ENCODE assay signal across 19 cellular contexts in the genomic region with DNA sequence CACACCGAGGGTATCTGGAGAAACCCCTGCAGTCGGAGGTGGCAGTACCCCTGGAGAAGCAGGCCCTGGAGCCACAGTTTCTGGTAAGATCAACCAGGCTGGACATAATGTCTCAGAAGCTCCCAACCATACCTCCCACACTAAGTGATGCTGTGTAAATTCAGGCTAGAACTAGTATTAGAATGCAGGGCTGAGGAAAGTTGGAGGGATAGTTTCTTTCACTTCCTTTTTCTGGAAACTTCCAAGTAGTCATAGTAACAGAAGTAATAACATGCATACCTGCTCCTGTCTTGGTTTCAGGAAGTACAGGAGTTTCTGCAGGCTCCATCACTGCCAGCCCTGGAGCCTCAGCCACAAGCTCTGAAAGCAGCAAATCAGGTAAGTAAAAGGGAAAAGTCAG.
"Had no signal": no experiment of that assay in that cellular context is flagged by ENCODE, and none has a peak within 500 bp of the region (broad histone marks: within the 10 kb centered on the region; RNA-seq: fewer than 3 reads in every experiment).

No MANE protein-coding gene starts in this region.

- ATAC-seq: activated CD8-positive, alpha-beta T cell treated with anti-CD3 and anti-CD28 coated beads, Interleukin-2, amount 10 ng/mL, durations not matched to agents 7 days and 5 days; body of pancreas; left lobe of liver; lower lobe of right lung; naive thymus-derived CD4-positive, alpha-beta T cell had no signal

- H3K4me1 Mint-ChIP-seq: activated naive CD4-positive, alpha-beta T cell treated with anti-CD3 and anti-CD28 coated beads, Interleukin-2, amount 50 U/mL, for 24 hours; neural progenitor cell had no signal

- DNase-seq: activated CD4-positive, alpha-beta T cell treated with anti-CD3 and anti-CD28 coated beads for 1 hour; activated CD4-positive, alpha-beta T cell treated with anti-CD3 and anti-CD28 coated beads, Interleukin-2, amount 50 U/mL, for 1 hour; activated CD8-positive, alpha-beta T cell treated with anti-CD3 and anti-CD28 coated beads, Interleukin-2, amount 10 ng/mL, durations not matched to agents 7 days and 5 days; activated gamma-delta T cell treated with Interleukin-2 at 50 U/mL for 16 hours; activated T-cell treated with anti-CD3 and anti-CD28 coated beads, Interleukin-2, amount 50 U/mL, for 1 hour; anterior cingulate cortex; body of pancreas; lower lobe of right lung; naive thymus-derived CD4-positive, alpha-beta T cell; ovary; spleen; stimulated activated CD4-positive, alpha-beta T cell treated with anti-CD3 and anti-CD28 coated beads, Interleukin-4, amount 100 ng/mL, for 1 hour; stimulated activated naive CD4-positive, alpha-beta T cell; testis; WERI-Rb-1 had no signal

- H3K4me3 Mint-ChIP-seq: activated CD8-positive, alpha-beta T cell treated with anti-CD3 and anti-CD28 coated beads, Interleukin-2, amount 10 ng/mL, durations not matched to agents 7 days and 5 days; activated naive CD4-positive, alpha-beta T cell treated with anti-CD3 and anti-CD28 coated beads, Interleukin-2, amount 50 U/mL, for 24 hours; naive thymus-derived CD4-positive, alpha-beta T cell; neural progenitor cell; type B pancreatic cell had no signal

- H3K36me3 Mint-ChIP-seq: activated naive CD4-positive, alpha-beta T cell treated with anti-CD3 and anti-CD28 coated beads, Interleukin-2, amount 50 U/mL, for 24 hours; naive thymus-derived CD4-positive, alpha-beta T cell; neural progenitor cell; type B pancreatic cell had no signal

- H3K9me3 Mint-ChIP-seq: neural progenitor cell had no signal

- H3K27me3 Mint-ChIP-seq: activated naive CD4-positive, alpha-beta T cell treated with anti-CD3 and anti-CD28 coated beads, Interleukin-2, amount 50 U/mL, for 24 hours; naive thymus-derived CD4-positive, alpha-beta T cell; type B pancreatic cell had no signal

- H3K27ac Mint-ChIP-seq: activated CD8-positive, alpha-beta T cell treated with anti-CD3 and anti-CD28 coated beads, Interleukin-2, amount 10 ng/mL, durations not matched to agents 7 days and 5 days; activated naive CD4-positive, alpha-beta T cell treated with anti-CD3 and anti-CD28 coated beads, Interleukin-2, amount 50 U/mL, for 24 hours; naive thymus-derived CD4-positive, alpha-beta T cell; neural progenitor cell; type B pancreatic cell had no signal
